ENCODE assay signal across 8 cellular contexts in genomic region chr2:64750817-64751285, GRCh38.
DNase-seq lines count a peak whose midpoint lies in the region; ATAC-seq and TF ChIP-seq lines count a peak whose summit lies in the region.

No MANE protein-coding gene starts in this region.

- peak overlapping the region; percentile 98 for H3K27ac ChIP-seq in lower lobe of right lung

- H3K9me3 Mint-ChIP-seq in activated CD4-positive, alpha-beta T cell treated with anti-CD3 and anti-CD28 coated beads, Interleukin-2, amount 10 ng/mL, durations not matched to agents 24 days and 14 days: peaks cover 2% of the 10 kb centered on the region

- H3K9me3 ChIP-seq in lower lobe of right lung: no peaks in the 10 kb centered on the region

- no peaks in the 10 kb centered on the region for H3K27me3 ChIP-seq in lower lobe of right lung (ENCODE audit: low read depth)

- H3K27ac Mint-ChIP-seq in activated CD4-positive, alpha-beta T cell treated with anti-CD3 and anti-CD28 coated beads, Interleukin-2, amount 10 ng/mL, durations not matched to agents 24 days and 14 days: peak overlapping the region; percentile 99

- DNase-seq in AML-193 (lab: John Stamatoyannopoulos, UW) (peak; percentile 100), NCI-H524 treated with DMSO at 0.1 percent for 48 hours (lab: John Stamatoyannopoulos, UW) (peak; percentile 91), dedifferentiated amniotic fluid mesenchymal stem cell (ENCODE audit: extremely low spot score) (peak; percentile 99), lower lobe of right lung (peak; percentile 99)
- DNase-seq in activated CD4-positive, alpha-beta T cell treated with anti-CD3 and anti-CD28 coated beads, Interleukin-2, amount 10 ng/mL, durations not matched to agents 24 days and 14 days: peak; percentile 99
- DNase-seq in stimulated activated CD4-positive, alpha-beta T cell treated with anti-CD3 and anti-CD28 coated beads, TNF-alpha, amount 100 ng/mL, for 24 hours (ENCODE audit: low read depth in 3 of 3): peak; percentile 92 to 97 (median 94)

- H3K36me3 Mint-ChIP-seq in activated CD4-positive, alpha-beta T cell treated with anti-CD3 and anti-CD28 coated beads, Interleukin-2, amount 10 ng/mL, durations not matched to agents 24 days and 14 days (ENCODE audit: low read depth): peaks cover 3% of the 10 kb centered on the region

- peaks cover 22% of the 10 kb centered on the region for H3K4me1 Mint-ChIP-seq in activated CD4-positive, alpha-beta T cell treated with anti-CD3 and anti-CD28 coated beads, Interleukin-2, amount 10 ng/mL, durations not matched to agents 24 days and 14 days

- H3K27me3 Mint-ChIP-seq in activated CD4-positive, alpha-beta T cell treated with anti-CD3 and anti-CD28 coated beads, Interleukin-2, amount 10 ng/mL, durations not matched to agents 24 days and 14 days: no peaks in the 10 kb centered on the region

- peak; percentile 98 for TF ChIP-seq POLR2A in GM19193 (IDR thresholded peaks at IDR 0.05; ENCODE audit: extremely low read depth, insufficient read depth, insufficient read length)

- peak overlapping the region; percentile 71 for H3K4me3 ChIP-seq in lower lobe of right lung

- H3K36me3 ChIP-seq in lower lobe of right lung: no peaks in the 10 kb centered on the region

- peak overlapping the region; percentile 98 for H3K4me3 Mint-ChIP-seq in activated CD4-positive, alpha-beta T cell treated with anti-CD3 and anti-CD28 coated beads, Interleukin-2, amount 10 ng/mL, durations not matched to agents 24 days and 14 days

- peaks cover 10% of the 10 kb centered on the region for H3K4me1 ChIP-seq in lower lobe of right lung

- ATAC-seq in HG03442 (IDR thresholded peaks at IDR 0.05; ENCODE audit: unreplicated experiment): peak; percentile 83
- peak; percentile 94 to 96 for ATAC-seq in lower lobe of right lung

- intact Hi-C loops in activated CD4-positive, alpha-beta T cell treated with anti-CD3 and anti-CD28 coated beads, Interleukin-2, amount 10 ng/mL, durations not matched to agents 24 days and 14 days (cut with micrococcal nuclease): loop anchor here (1.0 to 5.0 kb wide), 12 partner anchors 16 to 910 kb away; partner anchors contain the start of genes AFTPH, SLC1A4 and UGP2
- intact Hi-C loops in lower lobe of right lung (cut with DNase I): no loop called here

- peak; percentile 25 for TF ChIP-seq CTCF in lower lobe of right lung (IDR thresholded peaks at IDR 0.05)

Comparison
In these comparisons a context has a peak if more than half of its experiments do, and no peak if none do; other contexts are left out.
1. Peak in every context shown above with its lines: DNase-seq, ATAC-seq, H3K4me3 ChIP-seq and H3K27ac ChIP-seq.